In the genomic region with DNA sequence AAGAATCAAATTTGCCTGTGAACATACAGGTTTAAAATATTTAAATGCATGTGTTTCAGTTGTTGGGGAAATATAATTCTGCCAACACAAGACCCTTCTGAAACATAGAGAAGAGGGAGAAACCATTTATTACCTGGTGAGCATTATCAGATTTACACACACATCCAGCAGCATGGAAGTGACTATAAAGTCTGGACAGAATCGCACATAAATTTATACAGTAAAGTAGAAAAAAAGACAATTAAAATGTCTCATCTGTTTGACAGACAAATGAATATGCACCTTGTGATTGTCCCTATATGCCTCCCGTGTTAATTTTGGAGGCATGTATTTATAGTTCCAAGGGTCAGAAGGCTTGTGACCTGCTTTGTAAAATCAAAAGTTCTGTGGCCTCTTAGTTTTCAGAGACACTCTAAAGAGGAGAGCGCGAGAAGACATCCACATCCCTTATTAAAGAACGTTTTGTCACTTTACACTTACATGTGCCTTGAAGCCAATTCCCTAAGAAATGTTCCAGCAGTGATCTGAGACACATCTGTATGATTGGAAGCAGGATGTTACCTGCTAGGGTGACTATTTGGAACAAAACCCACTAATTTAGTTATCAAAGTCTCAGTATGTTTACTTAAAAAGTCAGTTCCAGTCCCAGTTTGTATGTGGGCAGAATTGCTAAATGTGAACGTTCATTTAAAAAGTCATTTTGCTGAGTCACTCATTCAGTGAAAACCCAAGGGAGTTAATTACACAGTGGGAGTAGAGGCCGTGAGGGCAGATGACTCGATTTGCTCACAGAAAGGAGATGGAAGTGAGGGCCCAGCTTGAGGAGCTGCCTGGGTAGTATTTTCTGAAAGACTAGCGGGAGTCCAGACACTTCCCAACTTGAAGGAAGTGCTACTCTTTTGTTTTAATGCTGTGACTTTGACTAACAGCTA, we compare ENCODE assay signal across 1 cellular context.
TF ChIP-seq lines count a peak whose summit lies in the region.

No MANE protein-coding gene starts in this region.

TF ChIP-seq in K562, 482 proteins besides CTCF, POLR2A, EP300 and RAD21 (continued from another document):
- TF ChIP-seq GATAD2B (IDR thresholded peaks at IDR 0.05; ENCODE audit: borderline replicate concordance) (no peak), RBM14 (IDR thresholded peaks at IDR 0.05; ENCODE audit: borderline replicate concordance, insufficient read depth, low read depth, low read length) (no peak), NFE2L1 (tag; IDR thresholded peaks at IDR 0.05; ENCODE audit: borderline replicate concordance, low read depth) (peak; percentile 9; the same call in 1 of the 2 replicates), KAT2B (IDR thresholded peaks at IDR 0.05; ENCODE audit: low read depth, low read length) (no peak), MAFG (tag; conservative IDR thresholded peaks at IDR 0.05) (peak; percentile 43; the same call in 1 of the 2 replicates), KLF6 (CRISPR knock-in tag; IDR thresholded peaks at IDR 0.05; ENCODE audit: borderline replicate concordance) (no peak), NCOA6 (IDR thresholded peaks at IDR 0.05) (no peak), ZNF75A (CRISPR knock-in tag; IDR thresholded peaks at IDR 0.05) (no peak), ZNF316 (IDR thresholded peaks at IDR 0.05) (0 out of 2 replicates have a peak, but pooled peaks have one; percentile 6)
- TF ChIP-seq, protein P1, sequence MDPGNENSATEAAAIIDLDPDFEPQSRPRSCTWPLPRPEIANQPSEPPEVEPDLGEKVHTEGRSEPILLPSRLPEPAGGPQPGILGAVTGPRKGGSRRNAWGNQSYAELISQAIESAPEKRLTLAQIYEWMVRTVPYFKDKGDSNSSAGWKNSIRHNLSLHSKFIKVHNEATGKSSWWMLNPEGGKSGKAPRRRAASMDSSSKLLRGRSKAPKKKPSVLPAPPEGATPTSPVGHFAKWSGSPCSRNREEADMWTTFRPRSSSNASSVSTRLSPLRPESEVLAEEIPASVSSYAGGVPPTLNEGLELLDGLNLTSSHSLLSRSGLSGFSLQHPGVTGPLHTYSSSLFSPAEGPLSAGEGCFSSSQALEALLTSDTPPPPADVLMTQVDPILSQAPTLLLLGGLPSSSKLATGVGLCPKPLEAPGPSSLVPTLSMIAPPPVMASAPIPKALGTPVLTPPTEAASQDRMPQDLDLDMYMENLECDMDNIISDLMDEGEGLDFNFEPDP (CRISPR knock-in tag; IDR thresholded peaks at IDR 0.05), result no peak
